8 cellular contexts compared by ENCODE assay signal in genomic region chr1:89762801-89763648, GRCh38. TPM values are rescaled to one million over a fixed set of nuclear protein-coding genes. Genes with fewer than 3 reads are reported as not detected.
A peak's percentile ranks its signal among the peaks of the same experiment; 100 is the strongest.
DNase-seq lines count a peak whose midpoint lies in the region; ATAC-seq and TF ChIP-seq lines count a peak whose summit lies in the region.

No MANE protein-coding gene starts in this region.

- peaks cover 5% of the 10 kb centered on the region for H3K4me1 ChIP-seq in PC-9 (replicated peaks; ENCODE audit: insufficient read depth)

- peak overlapping the region; percentile 53 to 90 for H3K27ac Mint-ChIP-seq in natural killer cell
- H3K27ac Mint-ChIP-seq in stimulated activated naive B cell treated with anti-CD40 and anti-IgM and Interleukin-4, amounts not matched to agents 10 μg/mL and 1 μg/mL and 100 μg/mL, for 72 hours: peak overlapping the region; percentile 74

- H3K9me2 ChIP-seq in PC-9 (ENCODE audit: insufficient read depth): no peaks in the 10 kb centered on the region

- POLR2A ChIA-PET in PC-9 (lab: Charles Lee; ENCODE audit: unreplicated experiment): interaction anchor here (0.6 kb wide), 1 partner anchor 280 kb away, joined by 8 read pairs; no protein-coding TSS in a partner anchor

- H3K4me2 ChIP-seq in PC-9: peak overlapping the region; percentile 77

- H3K27me3 ChIP-seq in PC-9 (ENCODE audit: insufficient read depth, low read depth): no peaks in the 10 kb centered on the region

- H3K79me2 ChIP-seq in PC-9 (ENCODE audit: low read depth): no peaks in the 10 kb centered on the region

- H3K36me3 Mint-ChIP-seq in natural killer cell: no peaks in the 10 kb centered on the region
- peaks cover 0 to 6% of the 10 kb centered on the region in 2 donors for H3K36me3 Mint-ChIP-seq in stimulated activated naive B cell treated with anti-CD40 and anti-IgM and Interleukin-4, amounts not matched to agents 10 μg/mL and 1 μg/mL and 100 μg/mL, for 72 hours

- H3K4me3 Mint-ChIP-seq in natural killer cell: peak overlapping the region; percentile 92
- H3K4me3 Mint-ChIP-seq in stimulated activated naive B cell treated with anti-CD40 and anti-IgM and Interleukin-4, amounts not matched to agents 10 μg/mL and 1 μg/mL and 100 μg/mL, for 72 hours: peak overlapping the region; percentile 86 to 91

- H3K9me3 Mint-ChIP-seq in natural killer cell: no peaks in the 10 kb centered on the region
- no peaks in the 10 kb centered on the region for H3K9me3 Mint-ChIP-seq in stimulated activated naive B cell treated with anti-CD40 and anti-IgM and Interleukin-4, amounts not matched to agents 10 μg/mL and 1 μg/mL and 100 μg/mL, for 72 hours

- H3K36me3 ChIP-seq in PC-9 (ENCODE audit: low read depth): no peaks in the 10 kb centered on the region

- no peak overlapping the region for H3K27ac ChIP-seq in PC-9

- CTCF ChIA-PET in PC-9 (lab: Charles Lee): interaction anchor here (0.5 to 2.3 kb wide), 7 partner anchors 160 to 1858 kb away, joined by 3 to 16 read pairs (median 3); no protein-coding TSS in a partner anchor

- intact Hi-C loops in PC-9 (cut with micrococcal nuclease; ENCODE audit: unreplicated experiment) (loop anchor here (1.0 to 5.0 kb wide), 6 partner anchors 130 to 761 kb away; partner anchors contain the start of genes LRRC8B and LRRC8C), natural killer cell (cut with micrococcal nuclease) (loop anchor here (1.0 to 5.0 kb wide), 7 partner anchors 41 to 280 kb away; partner anchors contain the start of genes LRRC8B and LRRC8C)

- H3K9me3 ChIP-seq in PC-9 (ENCODE audit: insufficient read depth, low read depth): no peaks in the 10 kb centered on the region; the same call in 1 of the 2 replicates

- H3K4me3 ChIP-seq in PC-9: peak overlapping the region; percentile 43; the same call in 1 of the 2 replicates

- peak overlapping the region; percentile 76 for H2AFZ ChIP-seq in PC-9

- ATAC-seq in GM21390 (IDR thresholded peaks at IDR 0.05; ENCODE audit: unreplicated experiment): peak; percentile 100
- peak; percentile 99 to 100 (median 99) for ATAC-seq in natural killer cell
- peak; percentile 98 to 99 for ATAC-seq in stimulated activated naive B cell treated with anti-CD40 and anti-IgM and Interleukin-4, amounts not matched to agents 10 μg/mL and 1 μg/mL and 100 μg/mL, for 72 hours (replicated peaks)

- peaks cover 9 to 12% of the 10 kb centered on the region in 2 donors for H3K27me3 Mint-ChIP-seq in natural killer cell (ENCODE audit: low read depth in 2 of 2)
- peaks cover 0 to 5% of the 10 kb centered on the region in 2 donors for H3K27me3 Mint-ChIP-seq in stimulated activated naive B cell treated with anti-CD40 and anti-IgM and Interleukin-4, amounts not matched to agents 10 μg/mL and 1 μg/mL and 100 μg/mL, for 72 hours

- TF ChIP-seq CTCF in PC-9 (conservative IDR thresholded peaks at IDR 0.05) (peak; percentile 98), natural killer cell (IDR thresholded peaks at IDR 0.05) (peak; percentile 99)

- DNase-seq in DMS 273 (lab: John Stamatoyannopoulos, UW; ENCODE audit: unreplicated experiment) (peak; percentile 93), HUDEP-2 (lab: John Stamatoyannopoulos, UW; ENCODE audit: unreplicated experiment in 76 of 76) (peak in 75 of 76 experiments; percentile 44 to 96 (median 77)), PC-9 (peak; percentile 53 to 74), fibroblast of peridontal ligament (ENCODE audit: extremely low read depth) (peak; percentile 85), natural killer cell (peak; percentile 84)
- peak; percentile 75 to 79 for DNase-seq in activated T-helper 1 cell treated with anti-CD3 and anti-CD28 coated beads, Interleukin-2, amount 50 U/mL, for 16 hours (ENCODE audit: low read depth in 1 of 2, low spot score in 1 of 2)
- peak; percentile 81 for DNase-seq in stimulated activated naive B cell treated with anti-CD40 and anti-IgM and Interleukin-4, amounts not matched to agents 10 μg/mL and 1 μg/mL and 100 μg/mL, for 72 hours

- BruUV-seq in PC-9 (replicated peaks; lab: Mats Ljungman, UMichigan): no TSS peak

- no peaks in the 10 kb centered on the region for H3F3A ChIP-seq in PC-9 (ENCODE audit: insufficient read depth, low read depth)

- H4K20me1 ChIP-seq in PC-9 (ENCODE audit: insufficient read depth): no peaks in the 10 kb centered on the region

- peaks cover 31 to 40% of the 10 kb centered on the region in 2 donors for H3K4me1 Mint-ChIP-seq in natural killer cell
- H3K4me1 Mint-ChIP-seq in stimulated activated naive B cell treated with anti-CD40 and anti-IgM and Interleukin-4, amounts not matched to agents 10 μg/mL and 1 μg/mL and 100 μg/mL, for 72 hours: peaks cover 29 to 44% of the 10 kb centered on the region in 2 donors

RNA-seq across cellular contexts. Expression of gene LRRC8D, which starts 57.8 kb away (rescaled TPM):
- total RNA-seq in PC-9 (2021) (71.9 and 75.9 TPM in 2 replicates), natural killer cell (10 to 100 TPM; 16.2 to 26.2 (median 17.1) TPM)
